ENCODE assay signal across 24 cellular contexts in the genomic region with DNA sequence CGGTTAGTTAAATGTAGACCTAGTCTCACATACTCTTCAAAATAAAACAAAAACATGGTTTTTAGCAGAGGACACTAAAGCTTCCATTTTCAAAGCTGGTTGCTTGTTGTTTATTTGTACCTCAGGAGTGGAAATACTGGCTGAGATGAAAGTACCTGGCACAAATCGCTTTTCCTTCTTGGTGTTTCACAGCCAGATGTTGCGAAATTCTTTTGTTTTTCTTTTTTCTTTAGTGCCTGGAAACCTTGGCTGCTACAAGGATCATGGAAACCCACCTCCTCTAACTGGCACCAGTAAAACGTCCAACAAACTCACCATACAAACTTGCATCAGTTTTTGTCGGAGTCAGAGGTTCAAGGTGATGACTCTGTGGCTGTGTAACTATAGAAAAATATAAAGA. TPM values are rescaled to one million over a fixed set of nuclear protein-coding genes. Genes with fewer than 3 reads are reported as not detected.
"Had no signal": no experiment of that assay in that cellular context is flagged by ENCODE, and none has a peak within 500 bp of the region (broad histone marks: within the 10 kb centered on the region; RNA-seq: fewer than 3 reads in every experiment).

No MANE protein-coding gene starts in this region.

- H3K27ac Mint-ChIP-seq: activated CD4-positive, alpha-beta T cell treated with anti-CD3 and anti-CD28 coated beads for 36 hours; activated CD8-positive, alpha-beta T cell treated with anti-CD3 and anti-CD28 coated beads for 36 hours; activated naive CD8-positive, alpha-beta T cell treated with anti-CD3 and anti-CD28 coated beads for 36 hours; activated T-cell treated with anti-CD3 and anti-CD28 coated beads, Interleukin-2, amount 50 U/mL, for 72 hours; natural killer cell had no signal

- ATAC-seq: activated CD4-positive, alpha-beta T cell treated with anti-CD3 and anti-CD28 coated beads for 36 hours; activated T-cell treated with anti-CD3 and anti-CD28 coated beads, Interleukin-2, amount 50 U/mL, for 72 hours; left cardiac atrium; natural killer cell; T-cell had no signal

- H3K4me1 ChIP-seq: sigmoid colon, uterus had no signal

- H3K27me3 ChIP-seq: cardiac muscle cell, sigmoid colon, testis, uterus had no signal

- H3K4me3 Mint-ChIP-seq: activated CD4-positive, alpha-beta T cell treated with anti-CD3 and anti-CD28 coated beads for 36 hours; activated CD8-positive, alpha-beta T cell treated with anti-CD3 and anti-CD28 coated beads for 36 hours; activated naive CD8-positive, alpha-beta T cell treated with anti-CD3 and anti-CD28 coated beads for 36 hours; activated T-cell treated with anti-CD3 and anti-CD28 coated beads, Interleukin-2, amount 50 U/mL, for 72 hours; natural killer cell; stimulated activated naive CD8-positive, alpha-beta T cell treated with anti-CD3 and anti-CD28 coated beads, Interleukin-15, Interleukin-2, amounts not matched to agents 100 ng/mL and 50 ng/mL, for 24 hours; T-cell had no signal

- H3K4me3 ChIP-seq: cardiac muscle cell, coronary artery, sigmoid colon, testis, uterus had no signal

- H3K27ac ChIP-seq: cardiac muscle cell, coronary artery, sigmoid colon had no signal

- H3K36me3 ChIP-seq: cardiac muscle cell, sigmoid colon, uterus had no signal

- DNase-seq: activated CD4-positive, alpha-beta T cell treated with anti-CD3 and anti-CD28 coated beads for 36 hours; activated CD8-positive, alpha-beta memory T cell treated with anti-CD3 and anti-CD28 coated beads, Interleukin-2, amount 50 U/mL, for 4 hours; activated gamma-delta T cell treated with Interleukin-2 at 50 U/mL for 16 hours; activated naive CD8-positive, alpha-beta T cell treated with anti-CD3 and anti-CD28 coated beads for 36 hours; activated T-cell treated with anti-CD3 and anti-CD28 coated beads, Interleukin-2, amount 50 U/mL, for 72 hours; aorta; effector CD8-positive, alpha-beta T cell; left cardiac atrium; natural killer cell; sigmoid colon; stimulated activated CD4-positive, alpha-beta T cell treated with anti-CD3 and anti-CD28 coated beads, Interleukin-4, amount 100 ng/mL, for 1 hour; stimulated activated CD8-positive, alpha-beta memory T cell treated with anti-CD3 and anti-CD28 coated beads, Interleukin-4, amount 100 ng/mL, for 48 hours; T-cell; T1000; testis; uterus had no signal

- H3K9me3 ChIP-seq: sigmoid colon, testis, uterus had no signal

- H3K4me1 Mint-ChIP-seq: activated CD4-positive, alpha-beta T cell treated with anti-CD3 and anti-CD28 coated beads for 36 hours; T-cell had no signal

RNA-seq across cellular contexts. Expression of a gene that starts 59.5 kb away (rescaled TPM):
- total RNA-seq: activated CD4-positive, alpha-beta T cell treated with anti-CD3 and anti-CD28 coated beads for 36 hours; activated CD8-positive, alpha-beta T cell treated with anti-CD3 and anti-CD28 coated beads for 36 hours; activated naive CD8-positive, alpha-beta T cell treated with anti-CD3 and anti-CD28 coated beads for 36 hours; activated T-cell treated with anti-CD3 and anti-CD28 coated beads, Interleukin-2, amount 50 U/mL, for 72 hours; aorta; cardiac muscle cell; glomerular endothelial cell; left cardiac atrium; mucosa of gallbladder; natural killer cell; progenitor cell of endocrine pancreas; sigmoid colon; T-cell; uterus had no signal
- polyA plus RNA-seq: aorta, cardiac muscle cell, fibroblast of lung had no signal
